Comparison of ENCODE assay signal across 8 cellular contexts in genomic region chr9:76441551-76442322, GRCh38. TPM values are rescaled to one million over a fixed set of nuclear protein-coding genes. Genes with fewer than 3 reads are reported as not detected.
DNase-seq lines count a peak whose midpoint lies in the region; ATAC-seq, FAIRE-seq and TF ChIP-seq lines count a peak whose summit lies in the region.
"Had no signal": no experiment of that assay in that cellular context is flagged by ENCODE, and none has a peak within 500 bp of the region (broad histone marks: within the 10 kb centered on the region; RNA-seq: fewer than 3 reads in every experiment).

No MANE protein-coding gene starts in this region.

- H3K4me1 Mint-ChIP-seq in activated CD8-positive, alpha-beta T cell treated with anti-CD3 and anti-CD28 coated beads for 36 hours (ENCODE audit: low read depth), result peaks cover 46% of the 10 kb centered on the region
- H3K4me1 Mint-ChIP-seq: memory B cell had no signal

- H3K36me3 Mint-ChIP-seq in activated CD8-positive, alpha-beta T cell treated with anti-CD3 and anti-CD28 coated beads for 36 hours (ENCODE audit: low read depth), result peaks cover 1% of the 10 kb centered on the region

- H3K4me2 ChIP-seq in skeletal muscle satellite cell (ENCODE audit: low read length), result peak overlapping the region; percentile 48

- no peaks in the 10 kb centered on the region for H3K9me3 ChIP-seq in skeletal muscle satellite cell (replicated peaks; ENCODE audit: low read length)

- CTCF ChIA-PET in activated CD8-positive, alpha-beta T cell treated with anti-CD3 and anti-CD28 coated beads for 36 hours (lab: Charles Lee), result interaction anchor here (0.7 to 3.0 kb wide), 8 partner anchors 10 to 263 kb away, joined by 3 to 13 read pairs (median 4); partner anchors contain the start of gene RFK

- POLR2A ChIA-PET in activated CD8-positive, alpha-beta T cell treated with anti-CD3 and anti-CD28 coated beads for 36 hours (lab: Charles Lee), result interaction anchor here (0.9 kb wide), 1 partner anchor 15 kb away, joined by 3 read pairs; no protein-coding TSS in a partner anchor

- no peak for TF ChIP-seq CTCF in activated CD8-positive, alpha-beta T cell treated with anti-CD3 and anti-CD28 coated beads for 36 hours (IDR thresholded peaks at IDR 0.05)

- H3K9me3 Mint-ChIP-seq in activated CD8-positive, alpha-beta T cell treated with anti-CD3 and anti-CD28 coated beads for 36 hours, result peaks cover 3% of the 10 kb centered on the region

- peak overlapping the region; percentile 87 for H3K27ac Mint-ChIP-seq in activated CD8-positive, alpha-beta T cell treated with anti-CD3 and anti-CD28 coated beads for 36 hours
- H3K27ac Mint-ChIP-seq: memory B cell had no signal

- ATAC-seq in HG02885 (IDR thresholded peaks at IDR 0.05; ENCODE audit: poor library complexity, unreplicated experiment), result peak; percentile 65
- peak; percentile 82 for ATAC-seq in activated CD8-positive, alpha-beta T cell treated with anti-CD3 and anti-CD28 coated beads for 36 hours
- no peak for ATAC-seq in left ventricle myocardium superior

- H3K4me3 ChIP-seq in skeletal muscle satellite cell (ENCODE audit: low read length), result no peak overlapping the region

- intact Hi-C loops in activated CD8-positive, alpha-beta T cell treated with anti-CD3 and anti-CD28 coated beads for 36 hours (cut with micrococcal nuclease), result no loop called here
- intact Hi-C loops in left ventricle myocardium superior (cut with micrococcal nuclease), result no loop called here

- no peaks in the 10 kb centered on the region for H3K27me3 ChIP-seq in skeletal muscle satellite cell (ENCODE audit: control insufficient read depth, insufficient read depth, low read length)

- peaks cover 19% of the 10 kb centered on the region for H3K4me1 ChIP-seq in skeletal muscle satellite cell (ENCODE audit: control insufficient read depth, insufficient read depth, low read length)

- no peaks in the 10 kb centered on the region for H3K36me3 ChIP-seq in skeletal muscle satellite cell (ENCODE audit: insufficient read depth, low read length)

- H3K27me3 Mint-ChIP-seq in activated CD8-positive, alpha-beta T cell treated with anti-CD3 and anti-CD28 coated beads for 36 hours, result peaks cover 3% of the 10 kb centered on the region

- FAIRE-seq in GM19239 (lab: Jason Lieb, UNC), result peak; percentile 82

- H3K4me3 Mint-ChIP-seq in activated CD8-positive, alpha-beta T cell treated with anti-CD3 and anti-CD28 coated beads for 36 hours, result peak overlapping the region; percentile 61
- H3K4me3 Mint-ChIP-seq: memory B cell had no signal

- DNase-seq in GM19239 (ENCODE audit: insufficient read length, low spot score), result no peak
- peak; percentile 67 for DNase-seq in activated CD8-positive, alpha-beta T cell treated with anti-CD3 and anti-CD28 coated beads for 36 hours
- no peak for DNase-seq in cortex of kidney (lab: John Stamatoyannopoulos, UW)
- DNase-seq in NCI-H446 treated with DMSO at 0.1 percent for 48 hours (lab: John Stamatoyannopoulos, UW), result no peak
- DNase-seq in left ventricle myocardium superior, result no peak

- H3K9ac ChIP-seq in skeletal muscle satellite cell (ENCODE audit: low read depth, low read length), result no peak overlapping the region

RNA-seq across cellular contexts. Expression of gene GCNT1, which starts 17.2 kb away (rescaled TPM):
- total RNA-seq in activated CD8-positive, alpha-beta T cell treated with anti-CD3 and anti-CD28 coated beads for 36 hours, result 1 to 10 TPM; 3.5 to 4.9 TPM
- total RNA-seq in skeletal muscle satellite cell (2012; rRNA removed), result 20.8 and 22.3 TPM in 2 replicates
- total RNA-seq in left ventricle myocardium superior, result 3.5 TPM

RNA-seq across cellular contexts. Expression of gene RFK, which starts 47.5 kb away (rescaled TPM):
- 1 to 10 TPM; 6.4 to 9.3 TPM for total RNA-seq in activated CD8-positive, alpha-beta T cell treated with anti-CD3 and anti-CD28 coated beads for 36 hours
- 20.3 and 28.9 TPM in 2 replicates for total RNA-seq in skeletal muscle satellite cell (2012; rRNA removed)
- 28.3 TPM for total RNA-seq in left ventricle myocardium superior
